1 cellular context compared by ENCODE assay signal in the genomic region with DNA sequence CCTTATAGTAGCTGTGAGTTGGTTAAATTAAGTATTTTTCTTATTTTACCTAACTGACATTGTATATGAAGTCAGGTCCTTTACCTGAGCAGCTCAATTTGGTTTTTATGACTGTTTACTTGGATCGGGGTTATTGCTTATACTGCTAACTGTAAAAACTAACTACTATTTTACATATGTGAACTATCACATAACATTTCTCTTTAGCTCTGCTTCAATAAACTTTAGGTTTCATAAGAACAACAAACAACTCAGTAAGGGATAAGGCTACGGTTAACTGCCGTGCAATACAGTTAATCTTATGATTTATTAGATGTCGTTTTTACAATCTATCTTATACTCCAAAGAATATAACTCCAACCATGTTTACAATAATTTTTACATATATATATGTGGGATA.
TF ChIP-seq lines count a peak whose summit lies in the region.

No MANE protein-coding gene starts in this region.

TF ChIP-seq in HEK293, 187 proteins besides CTCF, POLR2A, EP300 and RAD21 (continued from another document and continues in another):
- TF ChIP-seq, protein P1, sequence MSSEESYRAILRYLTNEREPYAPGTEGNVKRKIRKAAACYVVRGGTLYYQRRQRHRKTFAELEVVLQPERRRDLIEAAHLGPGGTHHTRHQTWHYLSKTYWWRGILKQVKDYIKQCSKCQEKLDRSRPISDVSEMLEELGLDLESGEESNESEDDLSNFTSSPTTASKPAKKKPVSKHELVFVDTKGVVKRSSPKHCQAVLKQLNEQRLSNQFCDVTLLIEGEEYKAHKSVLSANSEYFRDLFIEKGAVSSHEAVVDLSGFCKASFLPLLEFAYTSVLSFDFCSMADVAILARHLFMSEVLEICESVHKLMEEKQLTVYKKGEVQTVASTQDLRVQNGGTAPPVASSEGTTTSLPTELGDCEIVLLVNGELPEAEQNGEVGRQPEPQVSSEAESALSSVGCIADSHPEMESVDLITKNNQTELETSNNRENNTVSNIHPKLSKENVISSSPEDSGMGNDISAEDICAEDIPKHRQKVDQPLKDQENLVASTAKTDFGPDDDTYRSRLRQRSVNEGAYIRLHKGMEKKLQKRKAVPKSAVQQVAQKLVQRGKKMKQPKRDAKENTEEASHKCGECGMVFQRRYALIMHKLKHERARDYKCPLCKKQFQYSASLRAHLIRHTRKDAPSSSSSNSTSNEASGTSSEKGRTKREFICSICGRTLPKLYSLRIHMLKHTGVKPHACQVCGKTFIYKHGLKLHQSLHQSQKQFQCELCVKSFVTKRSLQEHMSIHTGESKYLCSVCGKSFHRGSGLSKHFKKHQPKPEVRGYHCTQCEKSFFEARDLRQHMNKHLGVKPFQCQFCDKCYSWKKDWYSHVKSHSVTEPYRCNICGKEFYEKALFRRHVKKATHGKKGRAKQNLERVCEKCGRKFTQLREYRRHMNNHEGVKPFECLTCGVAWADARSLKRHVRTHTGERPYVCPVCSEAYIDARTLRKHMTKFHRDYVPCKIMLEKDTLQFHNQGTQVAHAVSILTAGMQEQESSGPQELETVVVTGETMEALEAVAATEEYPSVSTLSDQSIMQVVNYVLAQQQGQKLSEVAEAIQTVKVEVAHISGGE (tag by site-specific recombination; conservative IDR thresholded peaks at IDR 0.05; ENCODE audit: low read depth): no peak
- TF ChIP-seq ZNF23 (tag by site-specific recombination; IDR thresholded peaks at IDR 0.05; ENCODE audit: borderline replicate concordance): no peak
- TF ChIP-seq ZBTB17 (tag by site-specific recombination; IDR thresholded peaks at IDR 0.05): peak; percentile 56
- TF ChIP-seq IKZF3 (tag by site-specific recombination; IDR thresholded peaks at IDR 0.05): peak; percentile 89
- no peak for TF ChIP-seq GLI4 (tag by site-specific recombination; IDR thresholded peaks at IDR 0.05)
- TF ChIP-seq ZNF155 (tag by site-specific recombination; IDR thresholded peaks at IDR 0.05): no peak
- no peak for TF ChIP-seq TRIM28 (IDR thresholded peaks at IDR 0.05; ENCODE audit: borderline replicate concordance, low read length)
- TF ChIP-seq MEIS1 (CRISPR knock-in tag; IDR thresholded peaks at IDR 0.05; ENCODE audit: borderline replicate concordance): no peak
- no peak for TF ChIP-seq ZNF398 (tag by site-specific recombination; IDR thresholded peaks at IDR 0.05)
- no peak for TF ChIP-seq ZNF324 (tag by site-specific recombination; IDR thresholded peaks at IDR 0.05)
- TF ChIP-seq, protein P2, sequence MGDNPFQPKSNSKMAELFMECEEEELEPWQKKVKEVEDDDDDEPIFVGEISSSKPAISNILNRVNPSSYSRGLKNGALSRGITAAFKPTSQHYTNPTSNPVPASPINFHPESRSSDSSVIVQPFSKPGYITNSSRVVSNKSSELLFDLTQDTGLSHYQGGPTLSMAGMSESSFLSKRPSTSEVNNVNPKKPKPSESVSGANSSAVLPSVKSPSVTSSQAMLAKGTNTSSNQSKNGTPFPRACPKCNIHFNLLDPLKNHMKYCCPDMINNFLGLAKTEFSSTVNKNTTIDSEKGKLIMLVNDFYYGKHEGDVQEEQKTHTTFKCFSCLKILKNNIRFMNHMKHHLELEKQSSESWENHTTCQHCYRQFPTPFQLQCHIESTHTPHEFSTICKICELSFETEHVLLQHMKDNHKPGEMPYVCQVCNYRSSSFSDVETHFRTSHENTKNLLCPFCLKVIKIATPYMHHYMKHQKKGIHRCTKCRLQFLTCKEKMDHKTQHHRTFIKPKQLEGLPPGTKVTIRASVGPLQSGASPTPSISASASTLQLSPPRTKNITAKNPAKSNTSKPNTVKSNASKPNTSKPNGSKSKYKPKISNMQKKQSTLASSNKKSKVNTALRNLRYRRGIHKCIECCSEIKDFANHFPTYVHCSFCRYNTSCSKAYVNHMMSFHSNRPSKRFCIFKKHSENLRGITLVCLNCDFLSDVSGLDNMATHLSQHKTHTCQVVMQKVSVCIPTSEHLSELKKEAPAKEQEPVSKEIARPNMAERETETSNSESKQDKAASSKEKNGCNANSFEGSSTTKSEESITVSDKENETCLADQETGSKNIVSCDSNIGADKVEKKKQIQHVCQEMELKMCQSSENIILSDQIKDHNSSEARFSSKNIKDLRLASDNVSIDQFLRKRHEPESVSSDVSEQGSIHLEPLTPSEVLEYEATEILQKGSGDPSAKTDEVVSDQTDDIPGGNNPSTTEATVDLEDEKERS (tag by site-specific recombination; IDR thresholded peaks at IDR 0.05): no peak
- 0 out of 2 replicates have a peak, but pooled peaks have one; percentile 62 for TF ChIP-seq ZSCAN30 (tag by site-specific recombination; IDR thresholded peaks at IDR 0.05)
- TF ChIP-seq ZNF660 (tag by site-specific recombination; IDR thresholded peaks at IDR 0.05): no peak
- TF ChIP-seq, protein P3, sequence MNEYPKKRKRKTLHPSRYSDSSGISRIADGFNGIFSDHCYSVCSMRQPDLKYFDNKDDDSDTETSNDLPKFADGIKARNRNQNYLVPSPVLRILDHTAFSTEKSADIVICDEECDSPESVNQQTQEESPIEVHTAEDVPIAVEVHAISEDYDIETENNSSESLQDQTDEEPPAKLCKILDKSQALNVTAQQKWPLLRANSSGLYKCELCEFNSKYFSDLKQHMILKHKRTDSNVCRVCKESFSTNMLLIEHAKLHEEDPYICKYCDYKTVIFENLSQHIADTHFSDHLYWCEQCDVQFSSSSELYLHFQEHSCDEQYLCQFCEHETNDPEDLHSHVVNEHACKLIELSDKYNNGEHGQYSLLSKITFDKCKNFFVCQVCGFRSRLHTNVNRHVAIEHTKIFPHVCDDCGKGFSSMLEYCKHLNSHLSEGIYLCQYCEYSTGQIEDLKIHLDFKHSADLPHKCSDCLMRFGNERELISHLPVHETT (tag by site-specific recombination; IDR thresholded peaks at IDR 0.05): no peak
- TF ChIP-seq ZNF792 (tag by site-specific recombination; IDR thresholded peaks at IDR 0.05): no peak
- TF ChIP-seq GFI1B (tag by site-specific recombination; IDR thresholded peaks at IDR 0.05): no peak
- peak; percentile 97 for TF ChIP-seq ZNF843 (tag by site-specific recombination; IDR thresholded peaks at IDR 0.05)
- TF ChIP-seq SP7 (tag by site-specific recombination; IDR thresholded peaks at IDR 0.05): no peak
- peak; percentile 64; the same call in 1 of the 2 replicates for TF ChIP-seq ZNF10 (tag by site-specific recombination; IDR thresholded peaks at IDR 0.05)
- peak; percentile 93 for TF ChIP-seq FEZF1 (tag by site-specific recombination; IDR thresholded peaks at IDR 0.05)
- TF ChIP-seq ZNF624 (tag by site-specific recombination; IDR thresholded peaks at IDR 0.05): no peak
- peak; percentile 83 for TF ChIP-seq ZNF366 (tag by site-specific recombination; conservative IDR thresholded peaks at IDR 0.05)
- TF ChIP-seq, protein P4, sequence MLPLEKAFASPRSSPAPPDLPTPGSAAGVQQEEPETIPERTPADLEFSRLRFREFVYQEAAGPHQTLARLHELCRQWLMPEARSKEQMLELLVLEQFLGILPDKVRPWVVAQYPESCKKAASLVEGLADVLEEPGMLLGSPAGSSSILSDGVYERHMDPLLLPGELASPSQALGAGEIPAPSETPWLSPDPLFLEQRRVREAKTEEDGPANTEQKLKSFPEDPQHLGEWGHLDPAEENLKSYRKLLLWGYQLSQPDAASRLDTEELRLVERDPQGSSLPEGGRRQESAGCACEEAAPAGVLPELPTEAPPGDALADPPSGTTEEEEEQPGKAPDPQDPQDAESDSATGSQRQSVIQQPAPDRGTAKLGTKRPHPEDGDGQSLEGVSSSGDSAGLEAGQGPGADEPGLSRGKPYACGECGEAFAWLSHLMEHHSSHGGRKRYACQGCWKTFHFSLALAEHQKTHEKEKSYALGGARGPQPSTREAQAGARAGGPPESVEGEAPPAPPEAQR (tag by site-specific recombination; IDR thresholded peaks at IDR 0.05): no peak
- no peak for TF ChIP-seq ZNF600 (tag by site-specific recombination; IDR thresholded peaks at IDR 0.05)
- TF ChIP-seq PATZ1 (tag by site-specific recombination; IDR thresholded peaks at IDR 0.05): no peak
- TF ChIP-seq BCL11B (tag by site-specific recombination; IDR thresholded peaks at IDR 0.05; ENCODE audit: low read depth): peak; percentile 88
- no peak for TF ChIP-seq HOXD13 (CRISPR knock-in tag; IDR thresholded peaks at IDR 0.05; ENCODE audit: borderline replicate concordance)
- no peak for TF ChIP-seq ZNF530 (tag by site-specific recombination; IDR thresholded peaks at IDR 0.05; ENCODE audit: low read depth)
- TF ChIP-seq TCF7L2 (IDR thresholded peaks at IDR 0.05; ENCODE audit: borderline replicate concordance, low read depth, low read length): no peak; the same call in 1 of the 2 replicates
- no peak for TF ChIP-seq ZSCAN4 (tag by site-specific recombination; IDR thresholded peaks at IDR 0.05)
- TF ChIP-seq ZFP69B (tag by site-specific recombination; IDR thresholded peaks at IDR 0.05): no peak
- peak; percentile 81 for TF ChIP-seq WT1 (tag by site-specific recombination; IDR thresholded peaks at IDR 0.05)
- TF ChIP-seq ZNF670 (tag by site-specific recombination; IDR thresholded peaks at IDR 0.05; ENCODE audit: low read depth): no peak
- TF ChIP-seq HOXA7 (CRISPR knock-in tag; IDR thresholded peaks at IDR 0.05; ENCODE audit: borderline replicate concordance): no peak
- TF ChIP-seq ZNF404 (tag by site-specific recombination; IDR thresholded peaks at IDR 0.05): no peak
- no peak for TF ChIP-seq HOXC10 (CRISPR knock-in tag; IDR thresholded peaks at IDR 0.05)
- no peak for TF ChIP-seq ZNF311 (tag by site-specific recombination; IDR thresholded peaks at IDR 0.05; ENCODE audit: borderline replicate concordance)
- peak; percentile 83 for TF ChIP-seq ZNF580 (tag by site-specific recombination; IDR thresholded peaks at IDR 0.05)
- no peak for TF ChIP-seq ZNF548 (tag by site-specific recombination; IDR thresholded peaks at IDR 0.05)
- TF ChIP-seq ZNF701 (tag by site-specific recombination; IDR thresholded peaks at IDR 0.05): no peak
- TF ChIP-seq ZBTB10 (tag by site-specific recombination; IDR thresholded peaks at IDR 0.05): no peak
- TF ChIP-seq ZNF513 (tag by site-specific recombination; IDR thresholded peaks at IDR 0.05): peak; percentile 13; the same call in 1 of the 2 replicates
